8 cellular contexts compared by ENCODE assay signal in genomic region chr17:49779730-49780220, GRCh38. TPM values are rescaled to one million over a fixed set of nuclear protein-coding genes. Genes with fewer than 3 reads are reported as not detected.
DNase-seq lines count a peak whose midpoint lies in the region; ATAC-seq, FAIRE-seq and TF ChIP-seq lines count a peak whose summit lies in the region.

No MANE protein-coding gene starts in this region.

- H3K9me2 ChIP-seq in MM.1S (replicated peaks; ENCODE audit: insufficient read depth, low read length): no peaks in the 10 kb centered on the region

- no peaks in the 10 kb centered on the region for H3F3A ChIP-seq in MM.1S (ENCODE audit: insufficient read depth, low read length)

- CTCF ChIA-PET in activated naive CD4-positive, alpha-beta T cell treated with anti-CD3 and anti-CD28 coated beads, Interleukin-2, amount 10 ng/mL, durations not matched to agents 7 days and 5 days (lab: Charles Lee): interaction anchor here (0.7 to 1.3 kb wide), 9 partner anchors 16 to 209 kb away, joined by 3 to 13 read pairs (median 4); partner anchors contain the start of genes FAM117A and SLC35B1

- H3K4me1 ChIP-seq in MM.1S (ENCODE audit: low read length) (no peaks in the 10 kb centered on the region), gastroesophageal sphincter (peaks cover 21 to 97% (median 48%) of the 10 kb centered on the region in 3 donors)

- H3K9me3 ChIP-seq in MM.1S (replicated peaks; ENCODE audit: insufficient read depth, low read length): no peaks in the 10 kb centered on the region
- no peaks in the 10 kb centered on the region for H3K9me3 ChIP-seq in gastroesophageal sphincter

- no peaks in the 10 kb centered on the region for H3K9me3 Mint-ChIP-seq in activated naive CD4-positive, alpha-beta T cell treated with anti-CD3 and anti-CD28 coated beads, Interleukin-2, amount 10 ng/mL, durations not matched to agents 7 days and 5 days

- H3K79me2 ChIP-seq in MM.1S (ENCODE audit: low read length): no peaks in the 10 kb centered on the region

- no peak for TF ChIP-seq EP300 in gastroesophageal sphincter (IDR thresholded peaks at IDR 0.05)

- H2AFZ ChIP-seq in MM.1S (ENCODE audit: low read length): no peak overlapping the region

- peak; percentile 37 for DNase-seq in activated naive CD4-positive, alpha-beta T cell treated with anti-CD3 and anti-CD28 coated beads, Interleukin-2, amount 10 ng/mL, durations not matched to agents 7 days and 5 days
- no peak for DNase-seq in activated naive CD4-positive, alpha-beta T cell treated with Interleukin-2 at 50 U/mL for 16 hours
- DNase-seq in MM.1S: peak; percentile 36
- DNase-seq in sciatic nerve (ENCODE audit: low spot score): no peak

- WGBS in gastroesophageal sphincter (ENCODE audit: low coverage in 1 of 2), 2 donors: 4 to 13% methylated on average over 2 of the region's 2 CpGs

- H3K27ac ChIP-seq in MM.1S (ENCODE audit: low read length) (no peak overlapping the region), gastroesophageal sphincter (peak overlapping the region; percentile 0 to 78 (median 66))

- peak; percentile 57 for ATAC-seq in gastroesophageal sphincter
- peak; percentile 70 for ATAC-seq in sciatic nerve
- ATAC-seq in GM18498 (IDR thresholded peaks at IDR 0.05; ENCODE audit: unreplicated experiment): no peak
- no peak for ATAC-seq in GM19467 (IDR thresholded peaks at IDR 0.05; ENCODE audit: unreplicated experiment)

- H3K36me3 Mint-ChIP-seq in activated naive CD4-positive, alpha-beta T cell treated with anti-CD3 and anti-CD28 coated beads, Interleukin-2, amount 10 ng/mL, durations not matched to agents 7 days and 5 days: no peaks in the 10 kb centered on the region

- H3K36me3 ChIP-seq in MM.1S (replicated peaks; ENCODE audit: insufficient read depth, low read length) (no peaks in the 10 kb centered on the region), gastroesophageal sphincter (no peaks in the 10 kb centered on the region)

- H3K4me1 Mint-ChIP-seq in activated naive CD4-positive, alpha-beta T cell treated with anti-CD3 and anti-CD28 coated beads, Interleukin-2, amount 10 ng/mL, durations not matched to agents 7 days and 5 days: no peaks in the 10 kb centered on the region

- H3K4me2 ChIP-seq in MM.1S (ENCODE audit: low read depth, low read length): no peak overlapping the region

- no peak overlapping the region for H3K27ac Mint-ChIP-seq in activated naive CD4-positive, alpha-beta T cell treated with anti-CD3 and anti-CD28 coated beads, Interleukin-2, amount 10 ng/mL, durations not matched to agents 7 days and 5 days

- H3K27me3 ChIP-seq in MM.1S (replicated peaks; ENCODE audit: insufficient read depth, low read length) (no peaks in the 10 kb centered on the region), gastroesophageal sphincter (no peaks in the 10 kb centered on the region)

- no peaks in the 10 kb centered on the region for H4K20me1 ChIP-seq in MM.1S (ENCODE audit: insufficient read depth, low read length)

- intact Hi-C loops in sciatic nerve (cut with DNase I): loop anchor here (5.0 kb wide), 1 partner anchor 72 kb away; the partner anchor contains the start of gene SLC35B1

- no peak overlapping the region for H3K4me3 Mint-ChIP-seq in activated naive CD4-positive, alpha-beta T cell treated with anti-CD3 and anti-CD28 coated beads, Interleukin-2, amount 10 ng/mL, durations not matched to agents 7 days and 5 days

- TF ChIP-seq CTCF in MM.1S (IDR thresholded peaks at IDR 0.05; ENCODE audit: low read length) (peak; percentile 77), gastroesophageal sphincter (IDR thresholded peaks at IDR 0.05) (peak; percentile 41 to 67 (median 64))

- TF ChIP-seq POLR2A in gastroesophageal sphincter (IDR thresholded peaks at IDR 0.05): no peak

- peak; percentile 22 for FAIRE-seq in TTC549 (lab: Jason Lieb, UNC)

- H3K4me3 ChIP-seq in MM.1S (ENCODE audit: low read length) (no peak overlapping the region), gastroesophageal sphincter (no peak overlapping the region)

- peaks cover 12% of the 10 kb centered on the region for H3K27me3 Mint-ChIP-seq in activated naive CD4-positive, alpha-beta T cell treated with anti-CD3 and anti-CD28 coated beads, Interleukin-2, amount 10 ng/mL, durations not matched to agents 7 days and 5 days

- no peak overlapping the region for H3K9ac ChIP-seq in MM.1S (ENCODE audit: low read length)

RNA-seq across cellular contexts. Expression of gene KAT7, which starts 8.7 kb away (rescaled TPM):
- 10 to 100 TPM; 37.7 to 54.1 (median 46.1) TPM for total RNA-seq in gastroesophageal sphincter
- 66.2 TPM for total RNA-seq in sciatic nerve

RNA-seq across cellular contexts. Expression of gene FAM117A, which starts 15.8 kb away (rescaled TPM):
- total RNA-seq in gastroesophageal sphincter (10 to 100 TPM; 12.4 to 39.5 (median 19.8) TPM), sciatic nerve (19.0 TPM)

Comparison
In these comparisons a context has a peak if more than half of its experiments do, and no peak if none do; other contexts are left out.
1. DNase-seq: peak in activated naive CD4-positive, alpha-beta T cell treated with anti-CD3 and anti-CD28 coated beads, Interleukin-2, amount 10 ng/mL, durations not matched to agents 7 days and 5 days (single experiment) and MM.1S (single experiment); none in activated naive CD4-positive, alpha-beta T cell treated with Interleukin-2 at 50 U/mL for 16 hours (single experiment) and sciatic nerve (single experiment).
2. ATAC-seq: peak in gastroesophageal sphincter (single experiment) and sciatic nerve (single experiment); none in GM18498 (single experiment) and GM19467 (single experiment).